ENCODE assay signal across 17 cellular contexts in the genomic region with DNA sequence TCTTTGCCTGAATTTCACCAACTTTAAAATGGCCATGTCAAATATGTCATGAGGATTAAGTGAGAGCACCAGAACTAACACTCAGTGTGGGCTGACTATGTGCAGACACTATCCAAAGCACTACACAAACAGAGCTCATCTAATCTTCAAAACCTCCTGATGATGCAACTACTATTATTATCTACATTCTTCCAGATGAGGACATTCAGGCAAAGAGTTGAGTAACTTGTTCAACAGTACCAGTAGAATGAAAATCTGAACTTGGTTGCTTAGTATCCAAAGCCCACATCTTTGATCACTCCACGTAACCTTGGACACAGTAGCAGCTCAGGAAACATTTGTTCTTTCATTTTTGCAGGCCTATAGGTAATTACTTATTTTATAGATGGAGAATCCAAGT.
DNase-seq lines count a peak whose midpoint lies in the region; ATAC-seq and TF ChIP-seq lines count a peak whose summit lies in the region.
"Had no signal": no experiment of that assay in that cellular context is flagged by ENCODE, and none has a peak within 500 bp of the region (broad histone marks: within the 10 kb centered on the region; RNA-seq: fewer than 3 reads in every experiment).

No MANE protein-coding gene starts in this region.

- H2BK20ac ChIP-seq in IMR-90 (ENCODE audit: low read depth, low read length): no peak overlapping the region

- H2AK9ac ChIP-seq in IMR-90 (replicated peaks; ENCODE audit: low read depth, low read length, poor library complexity): no peak overlapping the region

- no peaks in the 10 kb centered on the region for H3K79me2 ChIP-seq in GM23248 (ENCODE audit: insufficient read depth)

- no peak overlapping the region for H3K18ac ChIP-seq in IMR-90 (ENCODE audit: low read depth, low read length)

- no peaks in the 10 kb centered on the region for H3K79me1 ChIP-seq in IMR-90 (ENCODE audit: low read depth in 1 of 2, low read length in 2 of 2)

- no peak overlapping the region for H4K5ac ChIP-seq in IMR-90 (ENCODE audit: low read depth, low read length)

- TF ChIP-seq CTCF in IMR-90 (conservative IDR thresholded peaks at IDR 0.05; ENCODE audit: low read depth, low read length): no peak
- no peak for TF ChIP-seq CTCF in choroid plexus epithelial cell (conservative IDR thresholded peaks at IDR 0.05; ENCODE audit: low read depth, low read length)
- TF ChIP-seq CTCF in fibroblast of the aortic adventitia (IDR thresholded peaks at IDR 0.05; ENCODE audit: insufficient read depth, low read length): no peak

- H3K4me1 ChIP-seq in GM23248 (ENCODE audit: insufficient read depth) (no peaks in the 10 kb centered on the region), IMR-90 (ENCODE audit: control insufficient read depth, insufficient read depth, low read length) (no peaks in the 10 kb centered on the region)
- H3K4me1 ChIP-seq: A549, HAP-1 had no signal

- no peaks in the 10 kb centered on the region for H3K36me3 ChIP-seq in GM23248 (ENCODE audit: low read depth)
- no peaks in the 10 kb centered on the region for H3K36me3 ChIP-seq in IMR-90 (ENCODE audit: control insufficient read depth, insufficient read depth, low read length)
- H3K36me3 ChIP-seq: HAP-1 had no signal

- no peak overlapping the region for H4K8ac ChIP-seq in IMR-90 (ENCODE audit: low read depth in 2 of 2, low read length in 2 of 2)

- 32 to 44% methylated on average over 1 of the region's 1 CpG for WGBS in GM23248 (ENCODE audit: low coverage in 1 of 2, low lambda C conversion rate in 2 of 2, missing lambda C conversion rate in 2 of 2), 2 experiments
- WGBS in IMR-90 (ENCODE audit: extremely low coverage in 2 of 2, insufficient read length in 1 of 2), 2 experiments: no CpG with 5 or more reads among the region's 1 CpG

- ATAC-seq in IMR-90 (ENCODE audit: low read depth) (no peak), HG03442 (IDR thresholded peaks at IDR 0.05; ENCODE audit: unreplicated experiment) (no peak)
- ATAC-seq: A549 had no signal

- H3K27ac ChIP-seq in GM23248 (no peak overlapping the region), IMR-90 (ENCODE audit: insufficient read depth, low read length) (no peak overlapping the region)
- H3K27ac ChIP-seq: A549, C4-2B, HL-60 had no signal

- no peak overlapping the region for H4K91ac ChIP-seq in IMR-90 (ENCODE audit: insufficient read depth, low read depth, low read length)

- H3K9ac ChIP-seq in GM23248: no peak overlapping the region
- no peak overlapping the region for H3K9ac ChIP-seq in IMR-90 (ENCODE audit: low read depth, low read length)

- BruUV-seq in IMR-90 (replicated peaks; lab: Mats Ljungman, UMichigan): no TSS peak

- H3K9me2 ChIP-seq in GM23248 (ENCODE audit: insufficient read depth): no peaks in the 10 kb centered on the region

- no peak for TF ChIP-seq POLR2A in IMR-90 (IDR thresholded peaks at IDR 0.05; ENCODE audit: low read depth, low read length)

- CTCF ChIA-PET in IMR-90 (lab: Yijun Ruan, JAX): interaction anchor here (0.6 kb wide), 1 partner anchor 8 kb away, joined by 3 read pairs; no protein-coding TSS in a partner anchor

- no peak overlapping the region for H3K4ac ChIP-seq in IMR-90 (ENCODE audit: low read depth, low read length)

- dilution Hi-C loops in IMR-90 (cut with HindIII; ENCODE audit: low sequenced_read_pairs, unreplicated experiment): no loop called here

- no peak overlapping the region for H2BK120ac ChIP-seq in IMR-90 (ENCODE audit: low read depth, low read length)

- H4K20me1 ChIP-seq in GM23248 (ENCODE audit: insufficient read depth) (no peaks in the 10 kb centered on the region), IMR-90 (ENCODE audit: insufficient read depth, low read length) (no peaks in the 10 kb centered on the region)

- H3K14ac ChIP-seq in IMR-90 (replicated peaks; ENCODE audit: low read depth, low read length): no peak overlapping the region

- H3K4me2 ChIP-seq in GM23248 (ENCODE audit: unreplicated experiment) (no peak overlapping the region), IMR-90 (ENCODE audit: low read depth, low read length) (no peak overlapping the region)
- H3K4me2 ChIP-seq: A549 had no signal

- no peaks in the 10 kb centered on the region for H3K9me3 ChIP-seq in GM23248 (ENCODE audit: low read depth)
- no peaks in the 10 kb centered on the region for H3K9me3 ChIP-seq in IMR-90 (ENCODE audit: control insufficient read depth, insufficient read depth, low read length)
- H3K9me3 ChIP-seq: A549, BE2C, HAP-1 had no signal

- H2AFZ ChIP-seq in GM23248 (no peak overlapping the region), IMR-90 (replicated peaks; ENCODE audit: low read length, poor library complexity) (no peak overlapping the region)

- no peak overlapping the region for H2BK5ac ChIP-seq in IMR-90 (ENCODE audit: low read depth, low read length, poor library complexity, severe bottlenecking)

- H3K27me3 ChIP-seq in GM23248 (replicated peaks; ENCODE audit: insufficient read depth) (no peaks in the 10 kb centered on the region), IMR-90 (ENCODE audit: control insufficient read depth, insufficient read depth, low read length) (no peaks in the 10 kb centered on the region)
- H3K27me3 ChIP-seq: BE2C had no signal

- in situ Hi-C loops in GM23248 (cut with MboI) (loop anchor here (5.0 kb wide), 1 partner anchor 295 kb away; no protein-coding TSS in a partner anchor), IMR-90 (cut with MboI; ENCODE audit: low sequenced_read_pairs) (no loop called here)

- H3K23ac ChIP-seq in IMR-90 (ENCODE audit: low read depth, low read length): no peak overlapping the region

- POLR2A ChIA-PET in IMR-90 (lab: Charles Lee; ENCODE audit: unreplicated experiment): no interaction called here

- no peaks in the 10 kb centered on the region for H3K9me1 ChIP-seq in IMR-90 (ENCODE audit: insufficient read depth, low read length)

- no peak overlapping the region for H2BK15ac ChIP-seq in IMR-90 (ENCODE audit: low read depth, low read length)

- H3F3A ChIP-seq in GM23248 (ENCODE audit: insufficient read depth): no peaks in the 10 kb centered on the region

- no peak overlapping the region for H3K4me3 ChIP-seq in GM23248
- H3K4me3 ChIP-seq in IMR-90 (ENCODE audit: insufficient read depth, low read depth, low read length): no peak overlapping the region
- H3K4me3 ChIP-seq in choroid plexus epithelial cell (ENCODE audit: low read depth, low read length): no peak overlapping the region
- H3K4me3 ChIP-seq in fibroblast of the aortic adventitia (ENCODE audit: low read depth, low read length): no peak overlapping the region
- H3K4me3 ChIP-seq: A549, HAP-1 had no signal

- no peak overlapping the region for H3K56ac ChIP-seq in IMR-90 (ENCODE audit: extremely low read depth, insufficient read depth, low read length)

- no peak for TF ChIP-seq RAD21 in IMR-90 (IDR thresholded peaks at IDR 0.05; ENCODE audit: low read length)

- H2AK5ac ChIP-seq in IMR-90 (ENCODE audit: low read depth, low read length): no peak overlapping the region

- DNase-seq in GM23248 (peak; percentile 9), IMR-90 (no peak), choroid plexus epithelial cell (ENCODE audit: low read depth) (peak; percentile 1), fibroblast of the aortic adventitia (ENCODE audit: low read depth) (peak; percentile 41), anterior cingulate cortex (lab: John Stamatoyannopoulos, UW) (no peak), SHP77 treated with DMSO at 0.1 percent for 48 hours (lab: John Stamatoyannopoulos, UW) (no peak)
- DNase-seq: BE2C; CD4-positive, alpha-beta memory T cell; COR-L47; DMS153; DMS79 treated with DMSO at 0.1 percent for 48 hours; EL had no signal

- intact Hi-C loops in IMR-90 (cut with micrococcal nuclease): no loop called here

TF ChIP-seq in IMR-90, 13 proteins besides CTCF, POLR2A, EP300 and RAD21:
- TF ChIP-seq BHLHE40 (IDR thresholded peaks at IDR 0.05; ENCODE audit: low read depth, low read length) (no peak), SMC3 (IDR thresholded peaks at IDR 0.05; ENCODE audit: low read depth, low read length) (no peak), CEBPB (IDR thresholded peaks at IDR 0.05; ENCODE audit: low read depth, low read length) (peak; percentile 35; the same call in 1 of the 2 replicates)

Comparison
In these comparisons a context has a peak if more than half of its experiments do, and no peak if none do; other contexts are left out.
1. DNase-seq: peak in GM23248 (single experiment), choroid plexus epithelial cell (single experiment) and fibroblast of the aortic adventitia (single experiment); none in IMR-90 (single experiment), anterior cingulate cortex (0 of 58) and SHP77 treated with DMSO at 0.1 percent for 48 hours (single experiment).